ENCODE assay signal across 23 cellular contexts in the genomic region with DNA sequence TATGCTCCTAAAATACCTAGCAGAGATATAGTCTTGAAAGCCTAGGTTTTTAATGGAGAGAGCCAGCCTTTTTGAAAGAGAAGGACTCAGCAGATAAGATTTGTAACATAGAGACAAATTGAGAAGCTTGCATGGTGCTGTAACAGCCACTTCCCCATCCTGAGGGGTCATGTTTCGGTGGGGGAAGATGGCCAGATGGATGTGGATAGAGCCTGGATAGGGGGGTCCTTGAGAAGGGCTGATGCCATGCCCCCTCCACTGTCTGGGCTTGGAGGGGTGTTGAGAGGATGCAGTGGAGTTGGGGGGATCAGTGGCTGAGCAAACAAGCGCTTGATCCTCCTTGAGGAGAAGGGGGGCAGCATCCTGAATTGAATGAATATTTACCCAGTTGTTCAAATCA.
"Had no signal": no experiment of that assay in that cellular context is flagged by ENCODE, and none has a peak within 500 bp of the region (broad histone marks: within the 10 kb centered on the region; RNA-seq: fewer than 3 reads in every experiment).

No MANE protein-coding gene starts in this region.

- H3K9me3 Mint-ChIP-seq: immature natural killer cell had no signal

- H3K36me3 ChIP-seq: heart left ventricle, ovary, suprapubic skin, tibial artery had no signal

- H3K27ac ChIP-seq: dorsolateral prefrontal cortex, heart left ventricle, ovary, suprapubic skin, tibial artery had no signal

- H3K9me3 ChIP-seq: ovary, suprapubic skin had no signal

- H3K4me1 Mint-ChIP-seq: central memory CD8-positive, alpha-beta T cell; immature natural killer cell had no signal

- DNase-seq: cortex of kidney; effector memory CD4-positive, alpha-beta T cell; hippocampal formation; immature natural killer cell; kidney; left cardiac atrium; left ventricle myocardium superior; mesenchymal stem cell; naive thymus-derived CD4-positive, alpha-beta T cell; ovary; right cardiac atrium; stimulated activated CD4-positive, alpha-beta T cell treated with anti-CD3 and anti-CD28 coated beads, Interleukin-2, amount 100 ng/mL, for 48 hours; stimulated activated naive CD4-positive, alpha-beta T cell treated with Interleukin-2 at 50 U/mL for 16 hours had no signal

- FAIRE-seq: endometrium, frontal cortex, kidney had no signal

- H3K4me3 ChIP-seq: dorsolateral prefrontal cortex, heart left ventricle, lung, ovary, smooth muscle cell, suprapubic skin, tibial artery had no signal

- H3K27me3 ChIP-seq: dorsolateral prefrontal cortex, ovary had no signal

- H3K4me1 ChIP-seq: suprapubic skin had no signal

- H3K27ac Mint-ChIP-seq: immature natural killer cell; naive thymus-derived CD4-positive, alpha-beta T cell; progenitor cell of endocrine pancreas had no signal

- H3K36me3 Mint-ChIP-seq: immature natural killer cell; naive thymus-derived CD4-positive, alpha-beta T cell had no signal

- H3K4me3 Mint-ChIP-seq: central memory CD8-positive, alpha-beta T cell; immature natural killer cell; naive thymus-derived CD4-positive, alpha-beta T cell had no signal

- H3K4me2 ChIP-seq: smooth muscle cell had no signal
